ENCODE assay signal across 8 cellular contexts in the genomic region with DNA sequence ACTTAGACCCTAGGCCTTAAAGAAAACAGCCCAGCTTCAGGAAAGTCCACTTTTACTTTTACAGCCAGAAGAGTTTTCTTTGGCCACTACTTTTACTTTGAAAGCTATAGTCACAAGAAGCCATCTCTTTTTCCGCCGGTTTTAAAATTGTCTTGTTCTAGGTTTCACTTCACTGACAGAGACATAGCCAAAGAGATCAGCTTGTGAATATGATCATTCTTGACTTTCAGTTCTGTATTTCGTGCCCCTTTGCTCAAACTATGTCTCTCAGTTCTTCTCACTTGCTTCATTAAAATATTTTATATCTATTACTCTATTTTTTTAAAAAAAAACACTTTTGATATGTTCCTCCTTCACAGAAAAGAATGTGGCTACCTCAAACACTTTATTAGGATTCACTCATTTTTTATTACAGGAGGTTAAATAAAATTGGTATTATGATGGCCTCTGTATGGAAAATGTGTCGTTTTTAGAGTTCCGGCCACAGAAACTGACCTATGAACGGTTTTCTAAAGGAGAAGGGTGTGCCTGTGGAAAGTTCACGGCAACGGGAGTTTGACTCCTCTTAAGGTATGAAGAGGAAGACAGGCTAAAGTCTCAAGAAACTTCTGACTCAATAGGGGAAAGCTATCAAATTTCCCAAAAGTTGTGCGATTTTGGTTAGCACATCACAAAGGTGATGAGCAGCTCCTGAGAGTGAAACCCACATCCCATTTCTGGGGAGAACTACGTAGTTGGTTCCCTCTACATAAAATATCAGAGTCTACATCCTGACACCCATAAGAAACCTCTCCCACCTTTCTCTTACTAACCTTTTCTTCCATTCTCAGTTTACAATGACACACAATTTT. TPM values are rescaled to one million over a fixed set of nuclear protein-coding genes. Genes with fewer than 3 reads are reported as not detected.
A peak's percentile ranks its signal among the peaks of the same experiment; 100 is the strongest.
DNase-seq lines count a peak whose midpoint lies in the region; ATAC-seq and TF ChIP-seq lines count a peak whose summit lies in the region.

No MANE protein-coding gene starts in this region.

- H3K27me3 Mint-ChIP-seq in T-helper 17 cell (peaks cover 60% of the 10 kb centered on the region), chondrocyte (ENCODE audit: low read depth) (peaks cover 63% of the 10 kb centered on the region)
- H3K27me3 Mint-ChIP-seq in stimulated activated naive B cell treated with anti-CD40 and anti-IgM and Interleukin-4, amounts not matched to agents 10 μg/mL and 1 μg/mL and 100 μg/mL, for 72 hours = no peaks in the 10 kb centered on the region

- peak; percentile 25 for DNase-seq in stimulated activated CD4-positive, alpha-beta T cell treated with anti-CD3 and anti-CD28 coated beads, Interleukin-1b, Interleukin-23, amount 100 ng/mL, for 48 hours
- DNase-seq in stimulated activated CD4-positive, alpha-beta T cell treated with anti-CD3 and anti-CD28 coated beads, Interleukin-2, amount 100 ng/mL, for 48 hours = no peak
- DNase-seq in T-helper 17 cell = no peak
- peak; percentile 61 for DNase-seq in stimulated activated naive B cell treated with anti-CD40 and anti-IgM and Interleukin-4, amounts not matched to agents 10 μg/mL and 1 μg/mL and 100 μg/mL, for 72 hours
- no peak for DNase-seq in iPS-NIHi7 (ENCODE audit: extremely low spot score)
- DNase-seq in kidney tubule cell (ENCODE audit: low spot score) = no peak
- no peak for DNase-seq in chondrocyte (ENCODE audit: low spot score)

- peak; percentile 45 for ATAC-seq in HG02943 (IDR thresholded peaks at IDR 0.05; ENCODE audit: low read depth, unreplicated experiment)
- ATAC-seq in T-helper 17 cell = no peak
- peak; percentile 41 to 56 for ATAC-seq in stimulated activated naive B cell treated with anti-CD40 and anti-IgM and Interleukin-4, amounts not matched to agents 10 μg/mL and 1 μg/mL and 100 μg/mL, for 72 hours (replicated peaks)

- peaks cover 0 to 4% of the 10 kb centered on the region in 2 donors for H3K9me3 Mint-ChIP-seq in stimulated activated naive B cell treated with anti-CD40 and anti-IgM and Interleukin-4, amounts not matched to agents 10 μg/mL and 1 μg/mL and 100 μg/mL, for 72 hours
- H3K9me3 Mint-ChIP-seq in chondrocyte (ENCODE audit: low read depth) = peaks cover 15% of the 10 kb centered on the region

- H3K36me3 Mint-ChIP-seq in T-helper 17 cell (ENCODE audit: low read depth) = peaks cover 5% of the 10 kb centered on the region
- peaks cover 30 to 39% of the 10 kb centered on the region in 2 donors for H3K36me3 Mint-ChIP-seq in stimulated activated naive B cell treated with anti-CD40 and anti-IgM and Interleukin-4, amounts not matched to agents 10 μg/mL and 1 μg/mL and 100 μg/mL, for 72 hours
- H3K36me3 Mint-ChIP-seq in chondrocyte (ENCODE audit: low read depth) = peaks cover 10% of the 10 kb centered on the region

- H3K27ac Mint-ChIP-seq in T-helper 17 cell (peak overlapping the region; percentile 41), chondrocyte (ENCODE audit: unreplicated experiment) (no peak overlapping the region)
- H3K27ac Mint-ChIP-seq in stimulated activated naive B cell treated with anti-CD40 and anti-IgM and Interleukin-4, amounts not matched to agents 10 μg/mL and 1 μg/mL and 100 μg/mL, for 72 hours = peak overlapping the region; percentile 93

- H3K9me3 ChIP-seq in T-helper 17 cell (ENCODE audit: control insufficient read depth, low read length, poor library complexity, severe bottlenecking) = no peaks in the 10 kb centered on the region

- H3K4me3 Mint-ChIP-seq in T-helper 17 cell (peak overlapping the region; percentile 88), chondrocyte (ENCODE audit: unreplicated experiment) (no peak overlapping the region)
- peak overlapping the region; percentile 87 for H3K4me3 Mint-ChIP-seq in stimulated activated naive B cell treated with anti-CD40 and anti-IgM and Interleukin-4, amounts not matched to agents 10 μg/mL and 1 μg/mL and 100 μg/mL, for 72 hours

- no peak for TF ChIP-seq CTCF in chondrocyte (IDR thresholded peaks at IDR 0.05)

- H3K4me1 Mint-ChIP-seq in T-helper 17 cell (peaks cover 30% of the 10 kb centered on the region), chondrocyte (ENCODE audit: low read depth) (peaks cover 16% of the 10 kb centered on the region)
- peaks cover 32 to 53% of the 10 kb centered on the region in 2 donors for H3K4me1 Mint-ChIP-seq in stimulated activated naive B cell treated with anti-CD40 and anti-IgM and Interleukin-4, amounts not matched to agents 10 μg/mL and 1 μg/mL and 100 μg/mL, for 72 hours

RNA-seq across cellular contexts. Expression of gene MCOLN2, which starts 1.2 kb away (rescaled TPM):
- 10 to 100 TPM; 19.3 to 26.7 TPM for total RNA-seq in T-helper 17 cell
- total RNA-seq in chondrocyte = not detected in 3 replicates

RNA-seq across cellular contexts. Expression of gene MCOLN3, which starts 52.6 kb away (rescaled TPM):
- total RNA-seq in T-helper 17 cell = 1 to 10 TPM; 3.2 to 5.1 TPM
- total RNA-seq in chondrocyte = 0.21 TPM in 1 of 3 replicates, not detected in the others

Comparison
In these comparisons a context has a peak if more than half of its experiments do, and no peak if none do; other contexts are left out.
1. DNase-seq: peak in stimulated activated CD4-positive, alpha-beta T cell treated with anti-CD3 and anti-CD28 coated beads, Interleukin-1b, Interleukin-23, amount 100 ng/mL, for 48 hours (single experiment) and stimulated activated naive B cell treated with anti-CD40 and anti-IgM and Interleukin-4, amounts not matched to agents 10 μg/mL and 1 μg/mL and 100 μg/mL, for 72 hours (single experiment); none in stimulated activated CD4-positive, alpha-beta T cell treated with anti-CD3 and anti-CD28 coated beads, Interleukin-2, amount 100 ng/mL, for 48 hours (0 of 2), T-helper 17 cell (0 of 3), iPS-NIHi7 (single experiment), kidney tubule cell (single experiment) and chondrocyte (single experiment).
2. RNA of gene MCOLN2, which starts 1.2 kb away (total RNA-seq): 19.3 to 26.7 TPM in T-helper 17 cell; not detected in chondrocyte; every median in the first group is over 10 times any median in the second.